ENCODE assay signal across 9 cellular contexts in the genomic region with DNA sequence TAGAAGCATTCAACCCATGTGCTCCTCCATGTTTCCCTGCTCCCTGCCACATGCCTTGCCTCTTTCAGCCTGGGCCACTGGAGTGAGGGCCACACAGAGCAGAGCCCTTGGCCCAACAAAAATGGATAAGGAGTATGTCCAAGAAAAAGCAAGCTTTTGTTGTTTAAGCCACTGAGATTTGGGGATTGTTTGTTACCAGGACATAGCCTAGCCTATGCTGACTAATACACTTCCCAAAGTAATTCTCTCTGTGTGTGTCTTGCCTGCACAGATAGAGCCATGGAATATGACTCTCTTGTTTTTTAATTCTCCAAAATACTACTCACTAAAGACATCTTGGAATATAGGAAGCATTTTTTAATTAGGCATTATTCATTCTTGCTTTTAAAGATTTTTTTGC. TPM values are rescaled to one million over a fixed set of nuclear protein-coding genes. Genes with fewer than 3 reads are reported as not detected.
"Had no signal": no experiment of that assay in that cellular context is flagged by ENCODE, and none has a peak within 500 bp of the region (broad histone marks: within the 10 kb centered on the region; RNA-seq: fewer than 3 reads in every experiment).

No MANE protein-coding gene starts in this region.

- DNase-seq: IMR-90, KBM-7, KG1 had no signal

- FAIRE-seq: HTR-8/SVneo had no signal

- H3K4me2 ChIP-seq: KMS-11 had no signal

- H3K27ac ChIP-seq: HL-60, KMS-11 had no signal

- H3K9ac ChIP-seq: KMS-11 had no signal

RNA-seq across cellular contexts. Expression of gene ITIH2, which starts 13.5 kb away (rescaled TPM):
- total RNA-seq: HT-29, HT1080, IMR-90 had no signal
- polyA plus RNA-seq: IgD-negative memory B cell, IMR-90 had no signal

RNA-seq across cellular contexts. Expression of gene ITIH5, which starts 22.8 kb away (rescaled TPM):
- total RNA-seq: HT-29, HT1080 had no signal
- polyA plus RNA-seq: IgD-negative memory B cell had no signal
